ENCODE assay signal across 8 cellular contexts in the genomic region with DNA sequence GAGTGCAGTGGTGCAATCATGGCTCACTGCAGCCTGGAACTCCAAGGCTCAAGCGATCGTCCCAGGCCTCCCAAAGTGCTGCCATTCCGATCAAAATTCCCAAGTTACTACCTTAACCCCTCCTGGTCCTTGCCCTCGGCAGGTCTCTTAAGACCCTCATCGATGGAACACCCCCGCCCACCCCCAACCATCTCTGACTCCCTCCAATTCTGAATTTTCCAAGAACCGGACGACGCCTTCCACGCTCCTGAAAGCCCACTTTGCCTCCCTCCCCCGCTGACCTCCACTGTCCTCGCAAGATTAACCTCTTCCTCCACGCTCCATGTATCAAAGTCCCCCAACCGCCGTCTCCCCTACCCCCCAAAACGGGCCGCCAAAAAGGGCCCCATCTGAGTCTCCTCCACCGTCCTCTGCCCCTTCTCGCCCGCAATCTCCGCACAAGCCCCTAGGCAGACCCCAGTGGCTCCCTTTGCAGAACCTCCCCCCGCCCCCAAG. TPM values are rescaled to one million over a fixed set of nuclear protein-coding genes. Genes with fewer than 3 reads are reported as not detected.
A peak's percentile ranks its signal among the peaks of the same experiment; 100 is the strongest.
DNase-seq lines count a peak whose midpoint lies in the region; ATAC-seq and TF ChIP-seq lines count a peak whose summit lies in the region.

No MANE protein-coding gene starts in this region.

- peaks cover 9% of the 10 kb centered on the region; the same call in 1 of the 2 replicates for H3K4me1 ChIP-seq in SJCRH30
- H3K4me1 ChIP-seq in esophagus squamous epithelium: peaks cover 16 to 61% (median 45%) of the 10 kb centered on the region in 3 donors
- peaks cover 7% of the 10 kb centered on the region for H3K4me1 ChIP-seq in prostate gland (replicated peaks)

- DNase-seq in ELR (ENCODE audit: low read depth) (peak; percentile 22), SJCRH30 (no peak), esophagus squamous epithelium (lab: John Stamatoyannopoulos, UW) (no peak), prostate gland (ENCODE audit: low spot score) (no peak), DMS153 treated with DMSO at 0.1 percent for 48 hours (lab: John Stamatoyannopoulos, UW; ENCODE audit: unreplicated experiment) (no peak), T1000 (lab: John Stamatoyannopoulos, UW) (no peak)

- peak overlapping the region; percentile 93 for H3K4me3 ChIP-seq in SJCRH30
- peak overlapping the region; percentile 88 to 100 (median 93) for H3K4me3 ChIP-seq in esophagus squamous epithelium
- peak overlapping the region; percentile 97 to 99 for H3K4me3 ChIP-seq in prostate gland

- H3K27me3 ChIP-seq in SJCRH30 (no peaks in the 10 kb centered on the region), esophagus squamous epithelium (no peaks in the 10 kb centered on the region), prostate gland (replicated peaks; ENCODE audit: insufficient read depth) (no peaks in the 10 kb centered on the region)

- WGBS in esophagus squamous epithelium, 2 donors: 0 to 2% methylated on average over 16 to 19 of the region's 22 CpGs
- whole genome bisulfite sequencing in prostate gland: under 1% methylated on average over 22 of the region's 22 CpGs

- ATAC-seq in GM18511 (IDR thresholded peaks at IDR 0.05; ENCODE audit: unreplicated experiment) (no peak), HG02571 (IDR thresholded peaks at IDR 0.05; ENCODE audit: unreplicated experiment) (no peak)

- H3K9me3 ChIP-seq in SJCRH30 (replicated peaks) (no peaks in the 10 kb centered on the region), esophagus squamous epithelium (no peaks in the 10 kb centered on the region), prostate gland (no peaks in the 10 kb centered on the region)

- peaks cover 17% of the 10 kb centered on the region for H3K36me3 ChIP-seq in SJCRH30
- peaks cover 0 to 43% (median 12%) of the 10 kb centered on the region in 3 donors for H3K36me3 ChIP-seq in esophagus squamous epithelium
- H3K36me3 ChIP-seq in prostate gland: no peaks in the 10 kb centered on the region

- TF ChIP-seq CTCF in esophagus squamous epithelium (IDR thresholded peaks at IDR 0.05) (no peak), prostate gland (IDR thresholded peaks at IDR 0.05) (no peak)

- TF ChIP-seq POLR2A in esophagus squamous epithelium (IDR thresholded peaks at IDR 0.05) (no peak), prostate gland (IDR thresholded peaks at IDR 0.05) (no peak)

- intact Hi-C loops in esophagus squamous epithelium (cut with DNase I): no loop called here
- intact Hi-C loops in prostate gland (cut with DNase I): loop anchor here (2.0 kb wide), 1 partner anchor 14 kb away; the partner anchor contains the start of gene EEF2

- peak overlapping the region; percentile 57 for H3K27ac ChIP-seq in SJCRH30
- H3K27ac ChIP-seq in esophagus squamous epithelium: peak overlapping the region; percentile 96 to 99 (median 98)
- H3K27ac ChIP-seq in prostate gland: peak overlapping the region; percentile 94 to 97

RNA-seq across cellular contexts. Expression of gene DAPK3, which starts 0.5 kb away (rescaled TPM):
- 39.1 and 41.9 TPM in 2 replicates for total RNA-seq in SJCRH30 (2014; rRNA removed; shearing (Covaris generic))
- total RNA-seq in esophagus squamous epithelium: 10 to 100 TPM; 38.2 to 60.4 (median 45.9) TPM
- total RNA-seq in prostate gland: 100 to 1,000 TPM in 1 of 2 donors, 10 to 100 TPM in 1; 87.1 to 107 TPM

RNA-seq across cellular contexts. Expression of gene EEF2, which starts 14.9 kb away (rescaled TPM):
- 1,658 and 1,674 TPM in 2 replicates for total RNA-seq in SJCRH30 (2014; rRNA removed; shearing (Covaris generic))
- total RNA-seq in esophagus squamous epithelium: 1,000 to 10,000 TPM; 1,210 to 2,054 (median 1,565) TPM
- total RNA-seq in prostate gland: 1,000 to 10,000 TPM; 1,974 to 1,998 TPM

RNA-seq across cellular contexts. Expression of gene PIAS4, which starts 37.2 kb away (rescaled TPM):
- 32.8 and 35.1 TPM in 2 replicates for total RNA-seq in SJCRH30 (2014; rRNA removed; shearing (Covaris generic))
- total RNA-seq in esophagus squamous epithelium (10 to 100 TPM; 11.4 to 15.1 (median 13.0) TPM), prostate gland (10 to 100 TPM; 25.3 to 70.0 TPM)

RNA-seq across cellular contexts. Expression of gene NMRK2, which starts 37.5 kb away (rescaled TPM):
- 0.79 and 1.1 TPM in 2 replicates for total RNA-seq in SJCRH30 (2014; rRNA removed; shearing (Covaris generic))
- total RNA-seq in esophagus squamous epithelium (not detected), prostate gland (1 to 10 TPM in 1 of 2 donors, under 1 TPM in 1; 0.64 to 1.8 TPM)
